Comparison of ENCODE assay signal across 12 cellular contexts in the genomic region with DNA sequence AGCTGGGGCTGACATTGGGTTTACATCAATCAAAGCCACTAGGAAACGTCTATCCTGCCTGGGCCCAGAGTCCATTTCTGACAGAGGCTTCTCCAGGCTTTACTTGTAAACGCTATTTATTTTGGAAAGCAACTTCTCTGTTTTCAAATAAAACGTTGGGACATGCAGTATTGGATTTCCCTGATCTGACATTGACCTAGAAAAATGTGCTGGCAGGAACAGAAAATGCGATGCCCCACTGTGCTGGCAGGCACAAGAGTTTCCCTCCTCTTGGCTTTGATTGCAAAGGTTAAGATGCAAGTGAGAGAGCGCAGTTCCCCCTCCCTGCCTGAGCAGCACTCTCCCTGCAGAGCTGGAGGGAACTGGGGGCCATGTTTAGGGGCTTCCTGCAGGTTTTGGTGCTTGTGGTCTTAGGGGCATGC. TPM values are rescaled to one million over a fixed set of nuclear protein-coding genes. Genes with fewer than 3 reads are reported as not detected.
DNase-seq lines count a peak whose midpoint lies in the region; ATAC-seq and TF ChIP-seq lines count a peak whose summit lies in the region.
"Had no signal": no experiment of that assay in that cellular context is flagged by ENCODE, and none has a peak within 500 bp of the region (broad histone marks: within the 10 kb centered on the region; RNA-seq: fewer than 3 reads in every experiment).

No MANE protein-coding gene starts in this region.

- no peaks in the 10 kb centered on the region for H3K27me3 ChIP-seq in right cardiac atrium (ENCODE audit: control insufficient read depth, insufficient read depth)
- no peaks in the 10 kb centered on the region for H3K27me3 ChIP-seq in left ventricle myocardium inferior (ENCODE audit: low read depth)
- H3K27me3 ChIP-seq in neural progenitor cell: no peaks in the 10 kb centered on the region

- H3K9me3 Mint-ChIP-seq in neural progenitor cell: peaks cover 6% of the 10 kb centered on the region
- H3K9me3 Mint-ChIP-seq: activated naive CD4-positive, alpha-beta T cell treated with anti-CD3 and anti-CD28 coated beads, Interleukin-2, amount 50 U/mL, for 72 hours; nephron progenitor cell had no signal

- H3K4me3 Mint-ChIP-seq in neural progenitor cell: no peak overlapping the region
- H3K4me3 Mint-ChIP-seq: nephron progenitor cell had no signal

- no peaks in the 10 kb centered on the region for H3F3A ChIP-seq in neural progenitor cell (ENCODE audit: low read depth)

- H2AFZ ChIP-seq in neural progenitor cell (replicated peaks): no peak overlapping the region

- no peak for DNase-seq in right cardiac atrium
- DNase-seq in left ventricle myocardium inferior: no peak
- DNase-seq in brain pericyte (ENCODE audit: low read depth, low spot score): peak; percentile 89
- DNase-seq in neural progenitor cell (ENCODE audit: low spot score): no peak
- DNase-seq in NK-92 treated with Interleukin-12 subunit alpha and Interleukin-12 subunit beta, amount 100 ng/mL, for 24 hours (lab: John Stamatoyannopoulos, UW): no peak
- DNase-seq in epidermal melanocyte (ENCODE audit: insufficient read length, low spot score): no peak
- no peak for DNase-seq in NCI-H1105 (lab: John Stamatoyannopoulos, UW)
- DNase-seq in HT-29 (ENCODE audit: low spot score): no peak
- DNase-seq: left colon; nephron progenitor cell; stimulated activated CD4-positive, alpha-beta T cell treated with anti-CD3 and anti-CD28 coated beads, Interleukin-15, amount 100 ng/mL, for 24 hours had no signal

- no peaks in the 10 kb centered on the region for H3K79me2 ChIP-seq in neural progenitor cell (ENCODE audit: low read depth)

- peak overlapping the region; percentile 25 for H3K27ac Mint-ChIP-seq in neural progenitor cell
- H3K27ac Mint-ChIP-seq: nephron progenitor cell had no signal

- peak overlapping the region; percentile 36 for H3K27ac ChIP-seq in right cardiac atrium (ENCODE audit: low read length)
- no peak overlapping the region for H3K27ac ChIP-seq in left ventricle myocardium inferior (replicated peaks)
- H3K27ac ChIP-seq in neural progenitor cell: no peak overlapping the region

- intact Hi-C loops in right cardiac atrium (cut with DNase I): loop anchor here in 1 of 4 donors (10.0 kb wide), 1 partner anchor 194 kb away; no protein-coding TSS in a partner anchor
- intact Hi-C loops in left ventricle myocardium inferior (cut with micrococcal nuclease): no loop called here

- ATAC-seq in right cardiac atrium: peak in 1 of 2 donors; percentile 38
- ATAC-seq: activated naive CD4-positive, alpha-beta T cell treated with anti-CD3 and anti-CD28 coated beads, Interleukin-2, amount 50 U/mL, for 72 hours; left colon had no signal

- 35% methylated on average over 5 of the region's 5 CpGs for WGBS in right cardiac atrium

- peaks cover 5% of the 10 kb centered on the region for H3K4me1 ChIP-seq in right cardiac atrium (ENCODE audit: control insufficient read depth, insufficient read depth, low read length)
- peaks cover 34% of the 10 kb centered on the region for H3K4me1 ChIP-seq in left ventricle myocardium inferior
- no peaks in the 10 kb centered on the region for H3K4me1 ChIP-seq in neural progenitor cell

- H3K27me3 Mint-ChIP-seq in neural progenitor cell (ENCODE audit: insufficient read depth, low read depth): peaks cover 15% of the 10 kb centered on the region

- H3K36me3 ChIP-seq in left ventricle myocardium inferior: no peaks in the 10 kb centered on the region
- no peaks in the 10 kb centered on the region for H3K36me3 ChIP-seq in neural progenitor cell

- no peaks in the 10 kb centered on the region for H3K9me3 ChIP-seq in right cardiac atrium (ENCODE audit: control insufficient read depth, low read length)
- no peaks in the 10 kb centered on the region for H3K9me3 ChIP-seq in left ventricle myocardium inferior (replicated peaks)
- H3K9me3 ChIP-seq in neural progenitor cell (ENCODE audit: low read depth): no peaks in the 10 kb centered on the region

- TF ChIP-seq CTCF in left ventricle myocardium inferior (IDR thresholded peaks at IDR 0.05; ENCODE audit: borderline replicate concordance) (no peak), neural progenitor cell (IDR thresholded peaks at IDR 0.05) (no peak)

- H3K9ac ChIP-seq in neural progenitor cell: no peak overlapping the region

- H3K4me2 ChIP-seq in neural progenitor cell: no peak overlapping the region

- peaks cover 17% of the 10 kb centered on the region for H3K4me1 Mint-ChIP-seq in neural progenitor cell

- no peaks in the 10 kb centered on the region for H3K36me3 Mint-ChIP-seq in neural progenitor cell
- H3K36me3 Mint-ChIP-seq: activated naive CD4-positive, alpha-beta T cell treated with anti-CD3 and anti-CD28 coated beads, Interleukin-2, amount 50 U/mL, for 72 hours had no signal

- no peaks in the 10 kb centered on the region for H4K20me1 ChIP-seq in neural progenitor cell (ENCODE audit: low read depth)

- H3K4me3 ChIP-seq in right cardiac atrium (ENCODE audit: low read length): no peak overlapping the region
- H3K4me3 ChIP-seq in left ventricle myocardium inferior: no peak overlapping the region
- H3K4me3 ChIP-seq in neural progenitor cell: no peak overlapping the region

RNA-seq across cellular contexts. Expression of gene DKK3, which starts 42.1 kb away (rescaled TPM):
- total RNA-seq in right cardiac atrium (1,000 to 10,000 TPM; 2,567 to 3,299 (median 2,969) TPM), left ventricle myocardium inferior (769 TPM), neural progenitor cell (ENCODE audit: low replicate concordance) (23.9 and 26.1 TPM in 2 replicates)
- 2,307 TPM for polyA plus RNA-seq in right cardiac atrium
- total RNA-seq in HT-29 (2014; rRNA removed; shearing (Covaris generic)): not detected in 2 replicates
- total RNA-seq: activated naive CD4-positive, alpha-beta T cell treated with anti-CD3 and anti-CD28 coated beads, Interleukin-2, amount 50 U/mL, for 72 hours had no signal

RNA-seq across cellular contexts. Expression of gene MICAL2, which starts 59.9 kb away (rescaled TPM):
- total RNA-seq in right cardiac atrium (100 to 1,000 TPM in 1 of 4 donors, 10 to 100 TPM in 3; 92.1 to 115 (median 95.1) TPM), left ventricle myocardium inferior (85.0 TPM), neural progenitor cell (ENCODE audit: low replicate concordance) (0.60 and 0.68 TPM in 2 replicates)
- polyA plus RNA-seq in right cardiac atrium: 62.9 TPM
- 150 and 153 TPM in 2 replicates for total RNA-seq in HT-29 (2014; rRNA removed; shearing (Covaris generic))

Comparison
In these comparisons a context has a peak if more than half of its experiments do, and no peak if none do; other contexts are left out.
1. RNA of gene DKK3, which starts 42.1 kb away (total RNA-seq): 2,567 to 3,299 TPM in right cardiac atrium and 769 TPM in left ventricle myocardium inferior (single experiment); 23.9 to 26.1 TPM in neural progenitor cell and not detected in HT-29; every median in the first group is over 10 times any median in the second.
2. RNA of gene MICAL2, which starts 59.9 kb away (total RNA-seq): 150 to 153 TPM in HT-29, 92.1 to 115 TPM in right cardiac atrium and 85.0 TPM in left ventricle myocardium inferior (single experiment); 0.60 to 0.68 TPM in neural progenitor cell; every median in the first group is over 10 times any median in the second.